9 cellular contexts compared by ENCODE assay signal in genomic region chr13:75685239-75685697, GRCh38. TPM values are rescaled to one million over a fixed set of nuclear protein-coding genes. Genes with fewer than 3 reads are reported as not detected.
DNase-seq lines count a peak whose midpoint lies in the region; ATAC-seq lines count a peak whose summit lies in the region.
"Had no signal": no experiment of that assay in that cellular context is flagged by ENCODE, and none has a peak within 500 bp of the region (broad histone marks: within the 10 kb centered on the region; RNA-seq: fewer than 3 reads in every experiment).

No MANE protein-coding gene starts in this region.

- H3K36me3 ChIP-seq in adipocyte (ENCODE audit: control insufficient read depth, insufficient read depth, low read length, severe bottlenecking): peaks cover 21% of the 10 kb centered on the region
- H3K36me3 ChIP-seq in CD8-positive, alpha-beta memory T cell (ENCODE audit: insufficient read depth, low read length): no peaks in the 10 kb centered on the region

- DNase-seq in COLO668 (lab: John Stamatoyannopoulos, UW; ENCODE audit: unreplicated experiment) (peak; percentile 62), adipocyte (ENCODE audit: low read depth) (peak; percentile 80), kidney tubule cell (ENCODE audit: low spot score) (peak; percentile 61), HUDEP-2 (lab: John Stamatoyannopoulos, UW; ENCODE audit: unreplicated experiment in 76 of 76) (no peak), NCI-H187 (lab: John Stamatoyannopoulos, UW) (no peak)
- no peak for DNase-seq in CD8-positive, alpha-beta memory T cell

- H3K9me3 ChIP-seq in adipocyte (ENCODE audit: control insufficient read depth, low read length): no peaks in the 10 kb centered on the region
- no peaks in the 10 kb centered on the region for H3K9me3 ChIP-seq in CD8-positive, alpha-beta memory T cell (ENCODE audit: low read length)

- H3K27me3 ChIP-seq in adipocyte (replicated peaks; ENCODE audit: control insufficient read depth, insufficient read depth, low read length): no peaks in the 10 kb centered on the region
- H3K27me3 ChIP-seq in CD8-positive, alpha-beta memory T cell (ENCODE audit: insufficient read depth, low read length, poor library complexity, severe bottlenecking): no peaks in the 10 kb centered on the region

- peaks cover 0 to 4% (median 3%) of the 10 kb centered on the region in 3 donors for H3K36me3 Mint-ChIP-seq in CD8-positive, alpha-beta memory T cell

- H3K9ac ChIP-seq in adipocyte (ENCODE audit: low read length): peak overlapping the region; percentile 5

- POLR2A ChIA-PET in CD8-positive, alpha-beta memory T cell (lab: Charles Lee): no interaction called here

- CTCF ChIA-PET in CD8-positive, alpha-beta memory T cell (lab: Charles Lee): interaction anchor here (2.0 kb wide), 1 partner anchor 11 kb away, joined by 11 read pairs; no protein-coding TSS in a partner anchor

- no peak overlapping the region for H3K27ac Mint-ChIP-seq in CD8-positive, alpha-beta memory T cell
- H3K27ac Mint-ChIP-seq: IgD-negative memory B cell had no signal

- H3K27ac ChIP-seq in CD8-positive, alpha-beta memory T cell (ENCODE audit: low read depth, low read length): no peak overlapping the region

- no peak overlapping the region for H3K4me3 Mint-ChIP-seq in CD8-positive, alpha-beta memory T cell
- H3K4me3 Mint-ChIP-seq: IgD-negative memory B cell had no signal

- peaks cover 0 to 2% of the 10 kb centered on the region in 2 donors for H3K27me3 Mint-ChIP-seq in CD8-positive, alpha-beta memory T cell
- H3K27me3 Mint-ChIP-seq: IgD-negative memory B cell had no signal

- peaks cover 25% of the 10 kb centered on the region for H3K4me1 ChIP-seq in adipocyte (ENCODE audit: control insufficient read depth, insufficient read depth, low read length)
- no peaks in the 10 kb centered on the region for H3K4me1 ChIP-seq in CD8-positive, alpha-beta memory T cell (ENCODE audit: insufficient read depth, low read length)

- H3K9me3 Mint-ChIP-seq in CD8-positive, alpha-beta memory T cell: no peaks in the 10 kb centered on the region

- H3K4me3 ChIP-seq in adipocyte (ENCODE audit: low read length): peak overlapping the region; percentile 32
- no peak overlapping the region for H3K4me3 ChIP-seq in CD8-positive, alpha-beta memory T cell (ENCODE audit: low read length)

- peaks cover 0 to 7% (median 3%) of the 10 kb centered on the region in 3 donors for H3K4me1 Mint-ChIP-seq in CD8-positive, alpha-beta memory T cell

- ATAC-seq in HG02798 (IDR thresholded peaks at IDR 0.05; ENCODE audit: poor library complexity, unreplicated experiment) (peak; percentile 53), HG03457 (IDR thresholded peaks at IDR 0.05; ENCODE audit: unreplicated experiment) (no peak)

RNA-seq across cellular contexts. Expression of gene LMO7, which starts 49.1 kb away (rescaled TPM):
- 1 to 10 TPM; 4.6 to 4.7 TPM for total RNA-seq in CD8-positive, alpha-beta memory T cell
- polyA plus RNA-seq in CD8-positive, alpha-beta memory T cell: 4.9 TPM

Comparison
In these comparisons a context has a peak if more than half of its experiments do, and no peak if none do; other contexts are left out.
1. DNase-seq: peak in COLO668 (single experiment), adipocyte (single experiment) and kidney tubule cell (single experiment); none in CD8-positive, alpha-beta memory T cell (0 of 5), HUDEP-2 (0 of 76) and NCI-H187 (0 of 2).